ENCODE assay signal across 6 cellular contexts in genomic region chr10:31458974-31459373, GRCh38.
"Had no signal": no experiment of that assay in that cellular context is flagged by ENCODE, and none has a peak within 500 bp of the region (broad histone marks: within the 10 kb centered on the region; RNA-seq: fewer than 3 reads in every experiment).

No MANE protein-coding gene starts in this region.

- H3K27me3 Mint-ChIP-seq: IgD-negative memory B cell had no signal

- H3K4me3 Mint-ChIP-seq: GM23338, H9, IgD-negative memory B cell had no signal

- H3K4me3 ChIP-seq: GM23338 had no signal

- ATAC-seq: GM23338, HepG2 had no signal

- DNase-seq: H9, HCEC 1CT, KBM-7 had no signal

- H3K4me1 Mint-ChIP-seq: GM23338, H9 had no signal

- H3K27ac Mint-ChIP-seq: GM23338, H9 had no signal
